11 cellular contexts compared by ENCODE assay signal in genomic region chr13:51945149-51945548, GRCh38.
A peak's percentile ranks its signal among the peaks of the same experiment; 100 is the strongest.
DNase-seq lines count a peak whose midpoint lies in the region; ATAC-seq lines count a peak whose summit lies in the region.
"Had no signal": no experiment of that assay in that cellular context is flagged by ENCODE, and none has a peak within 500 bp of the region (broad histone marks: within the 10 kb centered on the region; RNA-seq: fewer than 3 reads in every experiment).

No MANE protein-coding gene starts in this region.

- no peaks in the 10 kb centered on the region for H3K9me3 Mint-ChIP-seq in memory B cell
- H3K9me3 Mint-ChIP-seq: stimulated activated naive CD8-positive, alpha-beta T cell treated with anti-CD3 and anti-CD28 coated beads, Interleukin-15, Interleukin-2, amounts not matched to agents 100 ng/mL and 50 ng/mL, for 24 hours had no signal

- DNase-seq in memory B cell (ENCODE audit: low spot score in 2 of 2) (peak; percentile 18 to 21), UCSD-AML1 (lab: John Stamatoyannopoulos, UW; ENCODE audit: unreplicated experiment) (no peak), GDM1 (lab: John Stamatoyannopoulos, UW) (no peak), SJCRH30 (no peak)
- DNase-seq: activated T-cell treated with anti-CD3 and anti-CD28 coated beads, Interleukin-2, amount 50 U/mL, for 24 hours; foreskin melanocyte had no signal

- no peaks in the 10 kb centered on the region for H3K27me3 ChIP-seq in SJCRH30

- H3K4me1 ChIP-seq in SJCRH30, result no peaks in the 10 kb centered on the region

- peak overlapping the region; percentile 0 for H3K27ac Mint-ChIP-seq in memory B cell
- H3K27ac Mint-ChIP-seq: activated T-cell treated with anti-CD3 and anti-CD28 coated beads, Interleukin-2, amount 50 U/mL, for 24 hours; stimulated activated naive CD8-positive, alpha-beta T cell treated with anti-CD3 and anti-CD28 coated beads, Interleukin-15, Interleukin-2, amounts not matched to agents 100 ng/mL and 50 ng/mL, for 24 hours had no signal

- no peaks in the 10 kb centered on the region for H3K9me3 ChIP-seq in SJCRH30 (replicated peaks)

- H3K27ac ChIP-seq in SJCRH30, result no peak overlapping the region

- peak overlapping the region; percentile 5 for H3K4me3 Mint-ChIP-seq in memory B cell
- H3K4me3 Mint-ChIP-seq: activated T-cell treated with anti-CD3 and anti-CD28 coated beads, Interleukin-2, amount 50 U/mL, for 24 hours; CD14-positive monocyte; stimulated activated naive CD8-positive, alpha-beta T cell treated with anti-CD3 and anti-CD28 coated beads, Interleukin-15, Interleukin-2, amounts not matched to agents 100 ng/mL and 50 ng/mL, for 24 hours had no signal

- ATAC-seq in GM18519 (IDR thresholded peaks at IDR 0.05; ENCODE audit: low FRiP score, unreplicated experiment) (peak; percentile 77), GM21526 (IDR thresholded peaks at IDR 0.05; ENCODE audit: low FRiP score, unreplicated experiment) (peak; percentile 77), HG03378 (IDR thresholded peaks at IDR 0.05; ENCODE audit: unreplicated experiment) (peak; percentile 72), memory B cell (ENCODE audit: low read depth) (peak; percentile 95)

- H3K36me3 ChIP-seq in SJCRH30, result no peaks in the 10 kb centered on the region

- no peaks in the 10 kb centered on the region for H3K36me3 Mint-ChIP-seq in memory B cell
- H3K36me3 Mint-ChIP-seq: CD14-positive monocyte had no signal

- H3K4me1 Mint-ChIP-seq in memory B cell, result peaks cover 12% of the 10 kb centered on the region

- H3K27me3 Mint-ChIP-seq in memory B cell, result peaks cover 11% of the 10 kb centered on the region
- H3K27me3 Mint-ChIP-seq: activated T-cell treated with anti-CD3 and anti-CD28 coated beads, Interleukin-2, amount 50 U/mL, for 24 hours had no signal

- H3K4me3 ChIP-seq in SJCRH30, result no peak overlapping the region

Comparison
In these comparisons a context has a peak if more than half of its experiments do, and no peak if none do; other contexts are left out.
1. DNase-seq: peak in memory B cell (2 of 2); none in UCSD-AML1 (single experiment), GDM1 (single experiment) and SJCRH30 (0 of 2).
2. Peak in every context shown above with its lines, with median percentiles within 50 percentile points of each other: ATAC-seq.